ENCODE assay signal across 8 cellular contexts in genomic region chr6:37102299-37103168, GRCh38.
DNase-seq lines count a peak whose midpoint lies in the region; ATAC-seq and TF ChIP-seq lines count a peak whose summit lies in the region.

No MANE protein-coding gene starts in this region.

- TF ChIP-seq POLR2A in prostate gland (IDR thresholded peaks at IDR 0.05): peak; percentile 35

- ATAC-seq in HG02678 (IDR thresholded peaks at IDR 0.05; ENCODE audit: unreplicated experiment): peak; percentile 85
- peak; percentile 93 for ATAC-seq in T-helper 17 cell

- H3K27ac ChIP-seq in angular gyrus (ENCODE audit: low read depth, low read length) (peak overlapping the region; percentile 97), right atrium auricular region (peak overlapping the region; percentile 83 to 86), prostate gland (peak overlapping the region; percentile 60 to 66)

- H3K27me3 ChIP-seq in right atrium auricular region (no peaks in the 10 kb centered on the region), prostate gland (replicated peaks; ENCODE audit: insufficient read depth) (no peaks in the 10 kb centered on the region)

- H3K36me3 ChIP-seq in right atrium auricular region: no peaks in the 10 kb centered on the region
- H3K36me3 ChIP-seq in prostate gland: no peaks in the 10 kb centered on the region

- CTCF ChIA-PET in GM10248 (lab: Yijun Ruan, JAX): interaction anchor here (0.7 to 2.6 kb wide), 7 partner anchors 9 to 108 kb away, joined by 3 to 14 read pairs (median 4); no protein-coding TSS in a partner anchor

- WGBS in prostate gland: 1% methylated on average over 35 of the region's 36 CpGs

- H3K4me3 ChIP-seq in right atrium auricular region (peak overlapping the region; percentile 12 to 46), prostate gland (peak overlapping the region; percentile 29 to 36)

- no peak for TF ChIP-seq CTCF in GM10248 (IDR thresholded peaks at IDR 0.05; ENCODE audit: control extremely low read depth, extremely low read depth, low read depth, missing control alignments)
- peak in 1 of 2 donors; percentile 37 for TF ChIP-seq CTCF in right atrium auricular region (IDR thresholded peaks at IDR 0.05)
- TF ChIP-seq CTCF in prostate gland (IDR thresholded peaks at IDR 0.05): no peak

- peaks cover 22% of the 10 kb centered on the region for H3K4me1 Mint-ChIP-seq in T-helper 17 cell

- H3K9me3 ChIP-seq in T-helper 17 cell (ENCODE audit: control insufficient read depth, low read length, poor library complexity, severe bottlenecking) (no peaks in the 10 kb centered on the region), right atrium auricular region (no peaks in the 10 kb centered on the region), prostate gland (no peaks in the 10 kb centered on the region)

- H3K4me1 ChIP-seq in right atrium auricular region (peaks cover 0 to 27% of the 10 kb centered on the region in 2 donors), prostate gland (replicated peaks) (peaks cover 15% of the 10 kb centered on the region)

- peak overlapping the region; percentile 97 for H3K27ac Mint-ChIP-seq in T-helper 17 cell

- H3K36me3 Mint-ChIP-seq in T-helper 17 cell (ENCODE audit: low read depth): no peaks in the 10 kb centered on the region

- DNase-seq in GM10248 (ENCODE audit: extremely low spot score) (peak; percentile 75), NCI-H1436 treated with DMSO at 0.1 percent for 48 hours (lab: John Stamatoyannopoulos, UW) (peak; percentile 72), T-helper 17 cell (peak; percentile 42 to 68 (median 67)), right atrium auricular region (ENCODE audit: low spot score) (peak; percentile 95), prostate gland (ENCODE audit: low spot score) (peak; percentile 78), ureter (ENCODE audit: low spot score) (peak; percentile 89)

- POLR2A ChIA-PET in GM10248 (lab: Yijun Ruan, JAX): no interaction called here

- peak overlapping the region; percentile 76 for H3K4me3 Mint-ChIP-seq in T-helper 17 cell

- H3K27me3 Mint-ChIP-seq in T-helper 17 cell: no peaks in the 10 kb centered on the region

- intact Hi-C loops in prostate gland (cut with DNase I): loop anchor here (2.0 kb wide), 1 partner anchor 28 kb away; no protein-coding TSS in a partner anchor

Comparison
In these comparisons a context has a peak if more than half of its experiments do, and no peak if none do; other contexts are left out.
1. Peak in every context shown above with its lines: DNase-seq, ATAC-seq, H3K4me3 ChIP-seq and H3K27ac ChIP-seq.